9 cellular contexts compared by ENCODE assay signal in the genomic region with DNA sequence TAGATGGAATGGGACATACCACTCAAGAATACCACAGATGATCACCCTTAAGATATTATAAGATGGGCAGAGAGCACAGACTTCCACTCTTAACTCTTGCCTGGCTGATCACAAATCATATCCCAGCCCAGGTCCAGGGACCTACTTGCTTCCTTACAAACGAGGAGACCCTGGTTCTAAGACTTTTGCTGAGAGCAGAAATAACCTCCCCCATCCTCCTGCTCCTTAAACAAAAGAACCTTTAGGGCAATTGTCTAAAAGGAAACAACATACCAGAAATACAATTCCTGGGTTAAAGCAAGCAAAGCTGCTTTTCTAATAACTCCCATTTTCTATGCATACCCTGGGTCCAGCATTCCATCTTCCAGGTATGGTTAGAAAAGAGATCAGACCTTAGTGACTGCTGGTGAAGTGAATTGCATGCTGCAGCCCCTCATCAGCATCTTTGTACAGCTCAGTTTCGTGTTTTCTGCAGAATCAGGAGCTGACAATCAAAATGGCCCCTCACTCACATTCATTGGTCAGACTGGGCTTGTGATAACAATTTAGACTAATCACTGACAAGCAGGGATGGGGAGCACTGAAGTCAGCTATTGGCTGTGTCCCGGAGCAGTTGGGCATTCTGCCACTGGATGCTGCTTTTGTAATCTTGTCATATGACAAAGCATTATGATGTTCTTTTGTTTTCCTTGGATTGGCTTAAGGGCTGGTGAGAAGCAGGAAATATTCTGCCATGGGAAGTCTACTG. TPM values are rescaled to one million over a fixed set of nuclear protein-coding genes. Genes with fewer than 3 reads are reported as not detected.
DNase-seq lines count a peak whose midpoint lies in the region; ATAC-seq and TF ChIP-seq lines count a peak whose summit lies in the region.
"Had no signal": no experiment of that assay in that cellular context is flagged by ENCODE, and none has a peak within 500 bp of the region (broad histone marks: within the 10 kb centered on the region; RNA-seq: fewer than 3 reads in every experiment).

No MANE protein-coding gene starts in this region.

- ATAC-seq in GM18858 (IDR thresholded peaks at IDR 0.05; ENCODE audit: unreplicated experiment) (no peak), GM18505 (IDR thresholded peaks at IDR 0.05; ENCODE audit: unreplicated experiment) (no peak)

- H3K9me3 ChIP-seq in adrenal gland (replicated peaks in 1 of 3): no peaks in the 10 kb centered on the region

- peaks cover 0 to 9% of the 10 kb centered on the region in 2 donors for H3K36me3 ChIP-seq in adrenal gland (replicated peaks in 1 of 2)

- H3K4me1 ChIP-seq in adrenal gland (replicated peaks in 1 of 2): peaks cover 13 to 19% of the 10 kb centered on the region in 2 donors

- H3K27ac ChIP-seq in adrenal gland: peak overlapping the region in 3 of 5 donors; percentile 40 to 63 (median 52)

- peak; percentile 24 for TF ChIP-seq POLR2A in GM15510 (IDR thresholded peaks at IDR 0.05; ENCODE audit: borderline replicate concordance, extremely low read depth, insufficient read length)
- no peak for TF ChIP-seq POLR2A in adrenal gland (IDR thresholded peaks at IDR 0.05)
- TF ChIP-seq POLR2A in GM18505 (IDR thresholded peaks at IDR 0.05; ENCODE audit: borderline replicate concordance, extremely low read depth, insufficient read depth, insufficient read length): no peak

- intact Hi-C loops in adrenal gland (cut with DNase I): no loop called here

- no peak for TF ChIP-seq CTCF in adrenal gland (IDR thresholded peaks at IDR 0.05)

- H3K27me3 ChIP-seq in adrenal gland: no peaks in the 10 kb centered on the region

- H3K4me3 ChIP-seq in adrenal gland: peak overlapping the region in 1 of 4 donors; percentile 45

- peak; percentile 89 to 98 (median 94) for DNase-seq in adrenal gland
- DNase-seq in glomerular visceral epithelial cell (ENCODE audit: extremely low spot score): peak; percentile 69
- peak; percentile 64 for DNase-seq in pulmonary artery endothelial cell (ENCODE audit: low read depth, low spot score)
- DNase-seq in NOMO-1 (lab: John Stamatoyannopoulos, UW; ENCODE audit: unreplicated experiment in 2 of 2): no peak
- DNase-seq in SIG-M5 (lab: John Stamatoyannopoulos, UW): no peak
- DNase-seq: NCI-H524 treated with DMSO at 0.1 percent for 48 hours had no signal

- 38 to 41% (median 40%) methylated on average over 3 of the region's 3 CpGs for WGBS in adrenal gland, 4 donors

RNA-seq across cellular contexts. Expression of gene IFIT3, which starts 14.6 kb away (rescaled TPM):
- 10 to 100 TPM; 19.0 to 34.5 (median 27.5) TPM for total RNA-seq in adrenal gland
- 10 to 100 TPM in 2 of 3 donors, 1 to 10 TPM in 1; 8.1 to 88.6 (median 14.9) TPM for polyA plus RNA-seq in adrenal gland
- 4.8 and 5.1 TPM in 2 replicates for total RNA-seq in pulmonary artery endothelial cell

RNA-seq across cellular contexts. Expression of gene IFIT1B, which starts 35.5 kb away (rescaled TPM):
- total RNA-seq in adrenal gland: under 1 TPM in 2 of 8 donors, not detected in 6; 0.16 to 0.30 TPM
- under 1 TPM in 1 of 3 donors, not detected in 2; 0.07 TPM for polyA plus RNA-seq in adrenal gland
- not detected in 2 replicates for total RNA-seq in pulmonary artery endothelial cell

RNA-seq across cellular contexts. Expression of gene IFIT2, which starts 40.5 kb away (rescaled TPM):
- total RNA-seq in adrenal gland (10 to 100 TPM in 6 of 8 donors, 1 to 10 TPM in 2; 5.5 to 18.6 (median 13.3) TPM), pulmonary artery endothelial cell (2.2 and 2.7 TPM in 2 replicates)
- polyA plus RNA-seq in adrenal gland: 10 to 100 TPM in 1 of 3 donors, 1 to 10 TPM in 2; 4.0 to 30.0 (median 6.0) TPM

RNA-seq across cellular contexts. Expression of gene IFIT1, which starts 50.0 kb away (rescaled TPM):
- total RNA-seq in adrenal gland (10 to 100 TPM; 20.9 to 76.3 (median 62.0) TPM), pulmonary artery endothelial cell (3.6 and 3.8 TPM in 2 replicates)
- 100 to 1,000 TPM in 1 of 3 donors, 10 to 100 TPM in 2; 24.8 to 168 (median 32.8) TPM for polyA plus RNA-seq in adrenal gland

Comparison
In these comparisons a context has a peak if more than half of its experiments do, and no peak if none do; other contexts are left out.
1. DNase-seq: peak in adrenal gland (7 of 7), glomerular visceral epithelial cell (single experiment) and pulmonary artery endothelial cell (single experiment); none in NOMO-1 (0 of 2) and SIG-M5 (single experiment).